2 cellular contexts compared by ENCODE assay signal in the genomic region with DNA sequence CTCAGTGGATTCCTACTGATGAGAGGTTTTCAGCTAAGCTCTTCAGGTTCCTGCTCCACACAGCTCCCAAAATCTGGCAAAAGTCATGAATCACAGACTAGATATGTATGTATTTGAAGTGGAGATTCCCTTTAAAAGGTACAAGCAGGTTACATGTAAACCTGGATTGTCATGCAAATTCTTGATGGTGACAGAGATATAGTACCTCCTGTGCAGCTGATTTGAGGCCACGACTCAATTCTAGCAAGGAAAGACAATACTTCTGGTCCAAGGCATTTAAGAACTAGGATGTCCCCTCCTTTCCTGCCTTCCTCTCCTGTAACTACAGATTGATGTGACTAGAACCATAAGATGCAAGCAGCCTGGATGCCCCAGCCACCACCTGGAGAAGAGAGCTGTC.
TF ChIP-seq lines count a peak whose summit lies in the region.

No MANE protein-coding gene starts in this region.

TF ChIP-seq in A549, 52 proteins besides CTCF, POLR2A, EP300 and RAD21:
- TF ChIP-seq, protein P1, sequence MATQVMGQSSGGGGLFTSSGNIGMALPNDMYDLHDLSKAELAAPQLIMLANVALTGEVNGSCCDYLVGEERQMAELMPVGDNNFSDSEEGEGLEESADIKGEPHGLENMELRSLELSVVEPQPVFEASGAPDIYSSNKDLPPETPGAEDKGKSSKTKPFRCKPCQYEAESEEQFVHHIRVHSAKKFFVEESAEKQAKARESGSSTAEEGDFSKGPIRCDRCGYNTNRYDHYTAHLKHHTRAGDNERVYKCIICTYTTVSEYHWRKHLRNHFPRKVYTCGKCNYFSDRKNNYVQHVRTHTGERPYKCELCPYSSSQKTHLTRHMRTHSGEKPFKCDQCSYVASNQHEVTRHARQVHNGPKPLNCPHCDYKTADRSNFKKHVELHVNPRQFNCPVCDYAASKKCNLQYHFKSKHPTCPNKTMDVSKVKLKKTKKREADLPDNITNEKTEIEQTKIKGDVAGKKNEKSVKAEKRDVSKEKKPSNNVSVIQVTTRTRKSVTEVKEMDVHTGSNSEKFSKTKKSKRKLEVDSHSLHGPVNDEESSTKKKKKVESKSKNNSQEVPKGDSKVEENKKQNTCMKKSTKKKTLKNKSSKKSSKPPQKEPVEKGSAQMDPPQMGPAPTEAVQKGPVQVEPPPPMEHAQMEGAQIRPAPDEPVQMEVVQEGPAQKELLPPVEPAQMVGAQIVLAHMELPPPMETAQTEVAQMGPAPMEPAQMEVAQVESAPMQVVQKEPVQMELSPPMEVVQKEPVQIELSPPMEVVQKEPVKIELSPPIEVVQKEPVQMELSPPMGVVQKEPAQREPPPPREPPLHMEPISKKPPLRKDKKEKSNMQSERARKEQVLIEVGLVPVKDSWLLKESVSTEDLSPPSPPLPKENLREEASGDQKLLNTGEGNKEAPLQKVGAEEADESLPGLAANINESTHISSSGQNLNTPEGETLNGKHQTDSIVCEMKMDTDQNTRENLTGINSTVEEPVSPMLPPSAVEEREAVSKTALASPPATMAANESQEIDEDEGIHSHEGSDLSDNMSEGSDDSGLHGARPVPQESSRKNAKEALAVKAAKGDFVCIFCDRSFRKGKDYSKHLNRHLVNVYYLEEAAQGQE (IDR thresholded peaks at IDR 0.05), result no peak
- TF ChIP-seq TFCP2L1 (CRISPR knock-in tag; IDR thresholded peaks at IDR 0.05) (no peak), RNF2 (IDR thresholded peaks at IDR 0.05; ENCODE audit: borderline replicate concordance, low read depth) (no peak), SREBF2 (IDR thresholded peaks at IDR 0.05) (no peak), FOSL2 (IDR thresholded peaks at IDR 0.05) (no peak), FOSL2 (CRISPR knock-in tag; IDR thresholded peaks at IDR 0.05) (no peak), CHD4 (IDR thresholded peaks at IDR 0.05; ENCODE audit: borderline replicate concordance) (no peak), GATA3 (IDR thresholded peaks at IDR 0.05; ENCODE audit: borderline replicate concordance) (no peak), EHMT2 (IDR thresholded peaks at IDR 0.05; ENCODE audit: low read depth) (no peak), HDAC2 (IDR thresholded peaks at IDR 0.05) (no peak), FOXS1 (CRISPR knock-in tag; IDR thresholded peaks at IDR 0.05) (no peak), MAFK (IDR thresholded peaks at IDR 0.05; ENCODE audit: partially characterized antibody) (no peak), ESRRA (IDR thresholded peaks at IDR 0.05; ENCODE audit: borderline replicate concordance, low read length) (no peak), JUNB (IDR thresholded peaks at IDR 0.05) (no peak), ZFP36 (IDR thresholded peaks at IDR 0.05; ENCODE audit: borderline replicate concordance, partially characterized antibody) (no peak), NPAS2 (CRISPR knock-in tag; IDR thresholded peaks at IDR 0.05; ENCODE audit: borderline replicate concordance) (no peak), HOXA7 (CRISPR knock-in tag; IDR thresholded peaks at IDR 0.05) (no peak)
- TF ChIP-seq, protein P2, sequence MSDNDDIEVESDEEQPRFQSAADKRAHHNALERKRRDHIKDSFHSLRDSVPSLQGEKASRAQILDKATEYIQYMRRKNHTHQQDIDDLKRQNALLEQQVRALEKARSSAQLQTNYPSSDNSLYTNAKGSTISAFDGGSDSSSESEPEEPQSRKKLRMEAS (IDR thresholded peaks at IDR 0.05), result no peak
- TF ChIP-seq, protein P3, sequence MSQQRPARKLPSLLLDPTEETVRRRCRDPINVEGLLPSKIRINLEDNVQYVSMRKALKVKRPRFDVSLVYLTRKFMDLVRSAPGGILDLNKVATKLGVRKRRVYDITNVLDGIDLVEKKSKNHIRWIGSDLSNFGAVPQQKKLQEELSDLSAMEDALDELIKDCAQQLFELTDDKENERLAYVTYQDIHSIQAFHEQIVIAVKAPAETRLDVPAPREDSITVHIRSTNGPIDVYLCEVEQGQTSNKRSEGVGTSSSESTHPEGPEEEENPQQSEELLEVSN (IDR thresholded peaks at IDR 0.05; ENCODE audit: borderline replicate concordance, low read depth), result no peak
- TF ChIP-seq, protein P4, sequence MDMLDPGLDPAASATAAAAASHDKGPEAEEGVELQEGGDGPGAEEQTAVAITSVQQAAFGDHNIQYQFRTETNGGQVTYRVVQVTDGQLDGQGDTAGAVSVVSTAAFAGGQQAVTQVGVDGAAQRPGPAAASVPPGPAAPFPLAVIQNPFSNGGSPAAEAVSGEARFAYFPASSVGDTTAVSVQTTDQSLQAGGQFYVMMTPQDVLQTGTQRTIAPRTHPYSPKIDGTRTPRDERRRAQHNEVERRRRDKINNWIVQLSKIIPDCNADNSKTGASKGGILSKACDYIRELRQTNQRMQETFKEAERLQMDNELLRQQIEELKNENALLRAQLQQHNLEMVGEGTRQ (IDR thresholded peaks at IDR 0.05), result no peak
TF ChIP-seq in A549: peak in this region for 0.

TF ChIP-seq in GM12878, 131 proteins besides CTCF, POLR2A, EP300 and RAD21:
- TF ChIP-seq KAT2A (conservative IDR thresholded peaks at IDR 0.05; ENCODE audit: control insufficient read depth, low read depth, low read length) (no peak), POLR2AphosphoS2 (IDR thresholded peaks at IDR 0.05; ENCODE audit: low read depth, low read length) (0 out of 2 replicates have a peak, but pooled peaks have one; percentile 26)
